Comparison of ENCODE assay signal across 19 cellular contexts in the genomic region with DNA sequence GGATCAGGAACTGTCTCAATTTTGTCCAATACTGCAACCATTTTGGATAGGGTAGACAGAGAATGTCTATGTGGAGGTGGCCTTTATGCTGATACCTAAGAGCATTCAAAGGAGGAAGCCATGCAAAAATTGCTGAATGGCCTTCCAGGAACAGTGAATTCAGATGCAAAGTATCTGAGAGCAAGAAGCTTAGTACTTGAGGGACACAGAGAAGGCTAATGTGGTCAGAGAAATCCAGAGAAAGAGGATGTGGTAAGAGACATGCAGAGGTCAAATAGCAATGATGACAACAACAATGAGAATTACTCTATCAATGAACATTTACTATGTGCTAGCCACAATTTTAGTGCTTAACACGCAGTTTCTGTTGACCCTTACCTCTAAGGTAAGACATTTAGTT.
A peak's percentile ranks its signal among the peaks of the same experiment; 100 is the strongest.
DNase-seq lines count a peak whose midpoint lies in the region; ATAC-seq and TF ChIP-seq lines count a peak whose summit lies in the region.
"Had no signal": no experiment of that assay in that cellular context is flagged by ENCODE, and none has a peak within 500 bp of the region (broad histone marks: within the 10 kb centered on the region; RNA-seq: fewer than 3 reads in every experiment).

No MANE protein-coding gene starts in this region.

- H3K36me3 Mint-ChIP-seq in activated naive CD8-positive, alpha-beta T cell treated with anti-CD3 and anti-CD28 coated beads, Interleukin-2, amount 50 U/mL, for 24 hours (ENCODE audit: low read depth), result no peaks in the 10 kb centered on the region
- H3K36me3 Mint-ChIP-seq in effector memory CD8-positive, alpha-beta T cell (ENCODE audit: insufficient read depth), result peaks cover 4% of the 10 kb centered on the region
- H3K36me3 Mint-ChIP-seq: memory B cell, T-cell had no signal

- H3K27me3 Mint-ChIP-seq in activated naive CD8-positive, alpha-beta T cell treated with anti-CD3 and anti-CD28 coated beads, Interleukin-2, amount 50 U/mL, for 24 hours, result no peaks in the 10 kb centered on the region
- H3K27me3 Mint-ChIP-seq in effector memory CD8-positive, alpha-beta T cell, result no peaks in the 10 kb centered on the region
- H3K27me3 Mint-ChIP-seq: activated CD4-positive, alpha-beta T cell treated with anti-CD3 and anti-CD28 coated beads, Interleukin-2, amount 10 ng/mL, durations not matched to agents 24 days and 14 days; memory B cell; T-cell had no signal

- DNase-seq in NOMO-1 treated with DMSO at 0.1 percent for 48 hours (lab: John Stamatoyannopoulos, UW; ENCODE audit: unreplicated experiment) (peak; percentile 84), glomerular visceral epithelial cell (ENCODE audit: extremely low spot score) (peak; percentile 3), WERI-Rb-1 (no peak)
- DNase-seq in activated naive CD8-positive, alpha-beta T cell treated with anti-CD3 and anti-CD28 coated beads, Interleukin-2, amount 50 U/mL, for 24 hours, result no peak
- DNase-seq in effector memory CD8-positive, alpha-beta T cell, result no peak
- DNase-seq: activated CD4-positive, alpha-beta T cell treated with anti-CD3 and anti-CD28 coated beads, Interleukin-2, amount 10 ng/mL, durations not matched to agents 24 days and 14 days; activated T-cell treated with anti-CD3 and anti-CD28 coated beads, Interleukin-2, amount 50 U/mL, for 72 hours; DMS 273 treated with DMSO at 0.1 percent for 48 hours; HFFc6; NCI-H2029 treated with DMSO at 0.1 percent for 48 hours; NK-92 treated with Interleukin-12 subunit alpha and Interleukin-12 subunit beta, amount 100 ng/mL, for 24 hours; nucleus accumbens; T-cell had no signal

- no peaks in the 10 kb centered on the region for H3K36me3 ChIP-seq in WERI-Rb-1
- H3K36me3 ChIP-seq: ascending aorta had no signal

- no peak overlapping the region for H3K4me3 ChIP-seq in WERI-Rb-1 (ENCODE audit: low read depth, low read length)
- H3K4me3 ChIP-seq: ascending aorta, skin epidermis had no signal

- no peak overlapping the region for H3K4me3 Mint-ChIP-seq in activated naive CD8-positive, alpha-beta T cell treated with anti-CD3 and anti-CD28 coated beads, Interleukin-2, amount 50 U/mL, for 24 hours
- no peak overlapping the region for H3K4me3 Mint-ChIP-seq in effector memory CD8-positive, alpha-beta T cell
- H3K4me3 Mint-ChIP-seq: activated CD4-positive, alpha-beta T cell treated with anti-CD3 and anti-CD28 coated beads, Interleukin-2, amount 10 ng/mL, durations not matched to agents 24 days and 14 days; activated T-cell treated with anti-CD3 and anti-CD28 coated beads, Interleukin-2, amount 50 U/mL, for 72 hours; HFFc6; memory B cell; T-cell had no signal

- no peaks in the 10 kb centered on the region for H3K9me3 ChIP-seq in WERI-Rb-1 (ENCODE audit: severe bottlenecking)
- H3K9me3 ChIP-seq: ascending aorta had no signal

- no peaks in the 10 kb centered on the region for H3K4me1 Mint-ChIP-seq in activated naive CD8-positive, alpha-beta T cell treated with anti-CD3 and anti-CD28 coated beads, Interleukin-2, amount 50 U/mL, for 24 hours
- no peaks in the 10 kb centered on the region for H3K4me1 Mint-ChIP-seq in effector memory CD8-positive, alpha-beta T cell (ENCODE audit: low read depth in 2 of 2)
- H3K4me1 Mint-ChIP-seq: activated CD4-positive, alpha-beta T cell treated with anti-CD3 and anti-CD28 coated beads, Interleukin-2, amount 10 ng/mL, durations not matched to agents 24 days and 14 days; memory B cell; T-cell had no signal

- ATAC-seq in GM18858 (IDR thresholded peaks at IDR 0.05; ENCODE audit: unreplicated experiment), result peak; percentile 79
- peak; percentile 63 for ATAC-seq in HG03060 (IDR thresholded peaks at IDR 0.05; ENCODE audit: low read depth, unreplicated experiment)
- no peak for ATAC-seq in HG02642 (IDR thresholded peaks at IDR 0.05; ENCODE audit: poor library complexity, unreplicated experiment)
- ATAC-seq in activated naive CD8-positive, alpha-beta T cell treated with anti-CD3 and anti-CD28 coated beads, Interleukin-2, amount 50 U/mL, for 24 hours, result no peak
- no peak for ATAC-seq in effector memory CD8-positive, alpha-beta T cell (replicated peaks)
- ATAC-seq: activated T-cell treated with anti-CD3 and anti-CD28 coated beads, Interleukin-2, amount 50 U/mL, for 72 hours; T-cell had no signal

- H3K27ac ChIP-seq in WERI-Rb-1, result no peak overlapping the region
- H3K27ac ChIP-seq: ascending aorta, skin epidermis had no signal

- no peak overlapping the region for H3K27ac Mint-ChIP-seq in activated naive CD8-positive, alpha-beta T cell treated with anti-CD3 and anti-CD28 coated beads, Interleukin-2, amount 50 U/mL, for 24 hours
- no peak overlapping the region for H3K27ac Mint-ChIP-seq in effector memory CD8-positive, alpha-beta T cell
- H3K27ac Mint-ChIP-seq: activated CD4-positive, alpha-beta T cell treated with anti-CD3 and anti-CD28 coated beads, Interleukin-2, amount 10 ng/mL, durations not matched to agents 24 days and 14 days; activated T-cell treated with anti-CD3 and anti-CD28 coated beads, Interleukin-2, amount 50 U/mL, for 72 hours; HFFc6; memory B cell; T-cell had no signal

- H3K27me3 ChIP-seq in WERI-Rb-1 (ENCODE audit: insufficient read depth, low read depth, severe bottlenecking), result no peaks in the 10 kb centered on the region
- H3K27me3 ChIP-seq: ascending aorta had no signal

- peaks cover under 1% of the 10 kb centered on the region for H3K9me3 Mint-ChIP-seq in activated naive CD8-positive, alpha-beta T cell treated with anti-CD3 and anti-CD28 coated beads, Interleukin-2, amount 50 U/mL, for 24 hours
- peaks cover 0 to 6% of the 10 kb centered on the region in 2 donors for H3K9me3 Mint-ChIP-seq in effector memory CD8-positive, alpha-beta T cell
- H3K9me3 Mint-ChIP-seq: activated CD4-positive, alpha-beta T cell treated with anti-CD3 and anti-CD28 coated beads, Interleukin-2, amount 10 ng/mL, durations not matched to agents 24 days and 14 days had no signal

- TF ChIP-seq CTCF in WERI-Rb-1 (IDR thresholded peaks at IDR 0.05; ENCODE audit: low read depth, low read length), result no peak

Comparison
In these comparisons a context has a peak if more than half of its experiments do, and no peak if none do; other contexts are left out.
1. ATAC-seq: peak in GM18858 (single experiment) and HG03060 (single experiment); none in HG02642 (single experiment), activated naive CD8-positive, alpha-beta T cell treated with anti-CD3 and anti-CD28 coated beads, Interleukin-2, amount 50 U/mL, for 24 hours (single experiment) and effector memory CD8-positive, alpha-beta T cell (single experiment).
2. DNase-seq: peak in NOMO-1 treated with DMSO at 0.1 percent for 48 hours (single experiment) and glomerular visceral epithelial cell (single experiment); none in WERI-Rb-1 (single experiment), activated naive CD8-positive, alpha-beta T cell treated with anti-CD3 and anti-CD28 coated beads, Interleukin-2, amount 50 U/mL, for 24 hours (single experiment) and effector memory CD8-positive, alpha-beta T cell (0 of 3).